8 cellular contexts compared by ENCODE assay signal in the genomic region with DNA sequence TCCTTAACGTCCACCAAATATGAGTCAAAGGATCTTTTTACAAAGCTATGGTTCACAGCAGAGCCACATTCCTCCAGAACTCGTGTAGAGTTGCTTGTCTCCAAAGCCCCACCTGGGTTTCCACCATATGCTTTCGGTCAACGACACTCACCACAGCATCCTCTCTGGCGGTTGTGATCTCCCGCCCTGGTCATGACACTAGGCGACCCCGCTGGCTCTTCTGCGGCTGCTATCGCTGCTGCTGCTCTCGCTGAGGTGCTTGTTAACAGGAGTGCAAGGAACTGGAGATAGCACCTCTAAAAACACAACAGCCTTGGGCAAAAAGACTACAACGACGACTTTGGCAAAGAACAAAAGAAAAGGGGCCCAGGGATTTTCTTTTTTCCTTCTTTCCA. TPM values are rescaled to one million over a fixed set of nuclear protein-coding genes. Genes with fewer than 3 reads are reported as not detected.
DNase-seq lines count a peak whose midpoint lies in the region; ATAC-seq and FAIRE-seq lines count a peak whose summit lies in the region.

No MANE protein-coding gene starts in this region.

- peak; percentile 22 for ATAC-seq in HG02970 (IDR thresholded peaks at IDR 0.05; ENCODE audit: low FRiP score, unreplicated experiment)
- ATAC-seq in memory B cell (ENCODE audit: low read depth) = no peak
- ATAC-seq in HG03097 (IDR thresholded peaks at IDR 0.05; ENCODE audit: low FRiP score, unreplicated experiment) = no peak

- H3K4me3 Mint-ChIP-seq in T-helper 2 cell treated with Interferon-gamma antibody and Interleukin-4, amounts not matched to agents 5 μg/mL and 100 μg/mL, for 36 hours = peak overlapping the region; percentile 89
- H3K4me3 Mint-ChIP-seq in memory B cell = peak overlapping the region; percentile 57

- H3K36me3 Mint-ChIP-seq in T-helper 2 cell treated with Interferon-gamma antibody and Interleukin-4, amounts not matched to agents 5 μg/mL and 100 μg/mL, for 36 hours (ENCODE audit: low read depth) = peaks cover 4% of the 10 kb centered on the region
- no peaks in the 10 kb centered on the region for H3K36me3 Mint-ChIP-seq in memory B cell

- H3K27ac ChIP-seq in temporal lobe (ENCODE audit: low read depth, low read length) = peak overlapping the region; percentile 48

- no peak for FAIRE-seq in RCC 7860 (lab: Jason Lieb, UNC)

- no peaks in the 10 kb centered on the region for H3K9me3 Mint-ChIP-seq in T-helper 2 cell treated with Interferon-gamma antibody and Interleukin-4, amounts not matched to agents 5 μg/mL and 100 μg/mL, for 36 hours
- H3K9me3 Mint-ChIP-seq in memory B cell = no peaks in the 10 kb centered on the region

- peaks cover 23% of the 10 kb centered on the region for H3K4me1 Mint-ChIP-seq in T-helper 2 cell treated with Interferon-gamma antibody and Interleukin-4, amounts not matched to agents 5 μg/mL and 100 μg/mL, for 36 hours (ENCODE audit: low read depth)
- peaks cover 14% of the 10 kb centered on the region for H3K4me1 Mint-ChIP-seq in memory B cell

- H3K27me3 Mint-ChIP-seq in T-helper 2 cell treated with Interferon-gamma antibody and Interleukin-4, amounts not matched to agents 5 μg/mL and 100 μg/mL, for 36 hours (ENCODE audit: low read depth) = peaks cover 44% of the 10 kb centered on the region
- peaks cover 28% of the 10 kb centered on the region for H3K27me3 Mint-ChIP-seq in memory B cell

- peak overlapping the region; percentile 38 for H3K27ac Mint-ChIP-seq in T-helper 2 cell treated with Interferon-gamma antibody and Interleukin-4, amounts not matched to agents 5 μg/mL and 100 μg/mL, for 36 hours
- H3K27ac Mint-ChIP-seq in memory B cell = no peak overlapping the region

- DNase-seq in GM03348 (ENCODE audit: low spot score) (peak; percentile 12), ecto neural progenitor cell (ENCODE audit: low spot score) (peak; percentile 60), memory B cell (ENCODE audit: low spot score in 2 of 2) (no peak), RCC 7860 (ENCODE audit: low spot score) (no peak)
- DNase-seq in T-helper 2 cell treated with Interferon-gamma antibody and Interleukin-4, amounts not matched to agents 5 μg/mL and 100 μg/mL, for 36 hours (ENCODE audit: low spot score) = peak; percentile 11

RNA-seq across cellular contexts. Expression of a gene that starts 0.3 kb away (rescaled TPM):
- total RNA-seq in temporal lobe = 18.4 TPM

Comparison
In these comparisons a context has a peak if more than half of its experiments do, and no peak if none do; other contexts are left out.
1. DNase-seq: peak in GM03348 (single experiment), T-helper 2 cell treated with Interferon-gamma antibody and Interleukin-4, amounts not matched to agents 5 μg/mL and 100 μg/mL, for 36 hours (single experiment) and ecto neural progenitor cell (single experiment); none in memory B cell (0 of 2) and RCC 7860 (single experiment).